Comparison of ENCODE assay signal across 8 cellular contexts in the genomic region with DNA sequence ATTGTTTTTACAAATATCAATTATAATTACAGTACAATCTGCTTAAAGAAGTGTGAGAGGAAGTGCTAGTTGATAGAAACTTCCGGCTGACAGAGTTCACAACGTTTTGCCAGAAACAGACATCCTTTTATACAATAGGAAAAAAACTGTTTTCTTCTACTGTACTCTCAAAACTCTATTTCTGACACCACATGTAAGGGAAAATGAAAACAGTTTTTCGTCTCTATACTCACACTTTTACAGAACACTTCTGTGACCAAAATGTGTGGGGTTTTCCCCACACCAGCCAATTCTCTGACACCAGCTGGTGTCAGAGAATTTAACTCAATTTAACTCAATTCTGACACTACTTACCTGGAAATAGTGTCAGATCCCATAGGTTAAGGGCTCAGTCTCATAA. TPM values are rescaled to one million over a fixed set of nuclear protein-coding genes. Genes with fewer than 3 reads are reported as not detected.
DNase-seq lines count a peak whose midpoint lies in the region; ATAC-seq, FAIRE-seq and TF ChIP-seq lines count a peak whose summit lies in the region.

No MANE protein-coding gene starts in this region.

- no peak for DNase-seq in GM12891 (ENCODE audit: insufficient read length, low spot score)
- DNase-seq in HL-60 (ENCODE audit: low read depth in 1 of 2, low spot score in 1 of 2) = no peak
- DNase-seq in effector memory CD8-positive, alpha-beta T cell = peak in 2 of 3 experiments; percentile 17 to 27
- no peak for DNase-seq in GOT3 (lab: John Stamatoyannopoulos, UW)
- DNase-seq in nephron progenitor cell = no peak
- DNase-seq in omental fat pad (ENCODE audit: low spot score) = no peak

- H3K9me3 Mint-ChIP-seq in effector memory CD8-positive, alpha-beta T cell = no peaks in the 10 kb centered on the region
- no peaks in the 10 kb centered on the region for H3K9me3 Mint-ChIP-seq in nephron progenitor cell

- H3K4me3 ChIP-seq in HL-60 (replicated peaks; ENCODE audit: insufficient read depth, low read length) = no peak overlapping the region

- H3K27me3 ChIP-seq in HL-60 (ENCODE audit: insufficient read depth, poor library complexity, severe bottlenecking) = no peaks in the 10 kb centered on the region

- no peak for TF ChIP-seq POLR2A in GM12891 (IDR thresholded peaks at IDR 0.05; ENCODE audit: low read depth, low read length)

- H3K36me3 Mint-ChIP-seq in effector memory CD8-positive, alpha-beta T cell (ENCODE audit: insufficient read depth) = peaks cover 3% of the 10 kb centered on the region
- H3K36me3 Mint-ChIP-seq in nephron progenitor cell (ENCODE audit: low read depth) = no peaks in the 10 kb centered on the region

- peak; percentile 93 for FAIRE-seq in GM12891 (lab: Jason Lieb, UNC)

- peaks cover 7 to 21% of the 10 kb centered on the region in 2 donors for H3K4me1 Mint-ChIP-seq in effector memory CD8-positive, alpha-beta T cell (ENCODE audit: low read depth in 2 of 2)
- H3K4me1 Mint-ChIP-seq in nephron progenitor cell = no peaks in the 10 kb centered on the region

- ATAC-seq in GM21515 (IDR thresholded peaks at IDR 0.05; ENCODE audit: unreplicated experiment) (peak; percentile 76), HG03521 (IDR thresholded peaks at IDR 0.05; ENCODE audit: unreplicated experiment) (no peak), omental fat pad (ENCODE audit: low FRiP score) (no peak)
- peak; percentile 96 for ATAC-seq in effector memory CD8-positive, alpha-beta T cell (replicated peaks)

- H3K4me3 Mint-ChIP-seq in effector memory CD8-positive, alpha-beta T cell = no peak overlapping the region
- H3K4me3 Mint-ChIP-seq in nephron progenitor cell = no peak overlapping the region

- H3K27ac ChIP-seq in HL-60 (replicated peaks) = peak overlapping the region; percentile 51

- no peaks in the 10 kb centered on the region for H3K27me3 Mint-ChIP-seq in effector memory CD8-positive, alpha-beta T cell
- peaks cover 8% of the 10 kb centered on the region for H3K27me3 Mint-ChIP-seq in nephron progenitor cell (ENCODE audit: low read depth, poor library complexity)

- H3K27ac Mint-ChIP-seq in effector memory CD8-positive, alpha-beta T cell = no peak overlapping the region
- H3K27ac Mint-ChIP-seq in nephron progenitor cell = no peak overlapping the region

- TF ChIP-seq CTCF in HL-60 (IDR thresholded peaks at IDR 0.05; ENCODE audit: insufficient read depth, low read length) (no peak), nephron progenitor cell (IDR thresholded peaks at IDR 0.05) (no peak), omental fat pad (IDR thresholded peaks at IDR 0.05) (no peak)

TF ChIP-seq in GM12891, 5 proteins besides CTCF, POLR2A, EP300 and RAD21:
- TF ChIP-seq TAF1 (IDR thresholded peaks at IDR 0.05; ENCODE audit: low read depth, low read length) = no peak
- peak; percentile 72 for TF ChIP-seq SPI1 (IDR thresholded peaks at IDR 0.05; ENCODE audit: low read depth, low read length)

RNA-seq across cellular contexts. Expression of a gene that starts 24.2 kb away (rescaled TPM):
- polyA plus RNA-seq in GM12891 (2012; ENCODE audit: low read depth, missing spikeins) = 28.8 TPM
- 100 to 1,000 TPM in 3 of 4 donors, 10 to 100 TPM in 1; 95.2 to 550 (median 159) TPM for total RNA-seq in omental fat pad

Comparison
In these comparisons a context has a peak if more than half of its experiments do, and no peak if none do; other contexts are left out.
1. DNase-seq: peak in effector memory CD8-positive, alpha-beta T cell (2 of 3); none in GM12891 (single experiment), HL-60 (0 of 2), GOT3 (single experiment), nephron progenitor cell (single experiment) and omental fat pad (single experiment).
2. ATAC-seq: peak in GM21515 (single experiment) and effector memory CD8-positive, alpha-beta T cell (single experiment); none in HG03521 (single experiment) and omental fat pad (single experiment).